Comparison of ENCODE assay signal across 8 cellular contexts in the genomic region with DNA sequence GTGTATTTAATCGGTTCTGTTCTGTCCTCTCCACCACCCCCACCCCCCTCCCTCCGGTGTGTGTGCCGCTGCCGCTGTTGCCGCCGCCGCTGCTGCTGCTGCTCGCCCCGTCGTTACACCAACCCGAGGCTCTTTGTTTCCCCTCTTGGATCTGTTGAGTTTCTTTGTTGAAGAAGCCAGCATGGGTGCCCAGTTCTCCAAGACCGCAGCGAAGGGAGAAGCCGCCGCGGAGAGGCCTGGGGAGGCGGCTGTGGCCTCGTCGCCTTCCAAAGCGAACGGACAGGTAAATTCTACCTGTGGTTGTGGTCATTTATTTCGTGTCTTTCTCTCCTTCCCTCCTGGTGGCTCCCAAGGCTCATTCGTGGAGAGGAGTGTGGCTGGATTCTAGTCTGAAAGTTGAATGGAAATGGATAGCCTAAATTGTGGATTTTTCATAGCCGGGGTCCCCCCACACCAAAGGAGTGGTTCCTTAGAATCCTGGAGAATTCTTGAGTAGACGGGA. TPM values are rescaled to one million over a fixed set of nuclear protein-coding genes. Genes with fewer than 3 reads are reported as not detected.
A peak's percentile ranks its signal among the peaks of the same experiment; 100 is the strongest.
DNase-seq lines count a peak whose midpoint lies in the region; ATAC-seq, FAIRE-seq and TF ChIP-seq lines count a peak whose summit lies in the region.

No MANE protein-coding gene starts in this region.

- intact Hi-C loops in Right ventricle myocardium inferior (cut with DNase I), result loop anchor here (2.0 to 10.0 kb wide), 10 partner anchors 21 to 983 kb away; no protein-coding TSS in a partner anchor
- intact Hi-C loops in cardiac septum (cut with DNase I), result loop anchor here (2.0 to 10.0 kb wide), 7 partner anchors 45 to 1075 kb away; no protein-coding TSS in a partner anchor
- intact Hi-C loops in head of caudate nucleus (cut with DNase I), result loop anchor here (5.0 to 10.0 kb wide), 3 partner anchors 293 to 1075 kb away; no protein-coding TSS in a partner anchor
- intact Hi-C loops in sciatic nerve (cut with DNase I), result no loop called here

- DNase-seq in Right ventricle myocardium inferior (ENCODE audit: missing footprints) (peak; percentile 64), cardiac septum (ENCODE audit: low spot score) (no peak), head of caudate nucleus (peak in 36 of 42 donors; percentile 8 to 55 (median 34)), sciatic nerve (ENCODE audit: low spot score) (peak; percentile 61), omental fat pad (ENCODE audit: low spot score) (no peak), urothelium cell line (ENCODE audit: low spot score) (no peak)

- TF ChIP-seq CTCF in VCaP (conservative IDR thresholded peaks at IDR 0.05), result no peak
- no peak for TF ChIP-seq CTCF in omental fat pad (IDR thresholded peaks at IDR 0.05)

- no peak for FAIRE-seq in urothelium cell line (lab: Jason Lieb, UNC)

- ATAC-seq in Right ventricle myocardium inferior, result no peak
- peak; percentile 5 for ATAC-seq in sciatic nerve
- ATAC-seq in omental fat pad (ENCODE audit: low FRiP score), result no peak
- ATAC-seq in HG02623 (IDR thresholded peaks at IDR 0.05; ENCODE audit: unreplicated experiment), result no peak

- peak overlapping the region; percentile 98 for H3K27ac ChIP-seq in VCaP

RNA-seq across cellular contexts. Expression of a gene that starts 0.5 kb away (rescaled TPM):
- total RNA-seq in Right ventricle myocardium inferior, result 28.4 TPM
- total RNA-seq in cardiac septum, result 19.3 TPM
- 199 TPM for total RNA-seq in sciatic nerve
- total RNA-seq in omental fat pad, result 10 to 100 TPM; 22.6 to 45.4 (median 24.0) TPM

Comparison
In these comparisons a context has a peak if more than half of its experiments do, and no peak if none do; other contexts are left out.
1. DNase-seq: peak in Right ventricle myocardium inferior (single experiment), head of caudate nucleus (36 of 42) and sciatic nerve (single experiment); none in cardiac septum (single experiment), omental fat pad (single experiment) and urothelium cell line (single experiment).